Comparison of ENCODE assay signal across 15 cellular contexts in the genomic region with DNA sequence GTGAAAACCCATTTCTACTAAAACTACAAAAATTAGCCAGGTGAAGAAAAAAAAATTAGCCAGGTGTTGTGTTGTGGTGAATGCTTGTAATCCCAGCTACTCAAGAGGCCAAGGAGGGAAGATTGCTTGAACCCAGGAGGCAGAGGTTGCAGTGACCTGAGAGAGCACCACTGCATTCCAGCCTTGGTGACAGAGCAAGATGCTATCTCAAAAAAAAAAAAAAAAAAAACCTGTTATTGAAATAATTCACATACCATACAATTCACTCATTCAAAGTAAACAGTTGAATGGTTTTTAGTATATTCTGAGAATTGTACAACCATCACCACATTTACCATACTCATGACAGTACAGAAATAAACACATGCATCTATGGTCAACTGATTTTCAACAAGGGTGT. TPM values are rescaled to one million over a fixed set of nuclear protein-coding genes. Genes with fewer than 3 reads are reported as not detected.
A peak's percentile ranks its signal among the peaks of the same experiment; 100 is the strongest.
DNase-seq lines count a peak whose midpoint lies in the region; ATAC-seq and TF ChIP-seq lines count a peak whose summit lies in the region.
"Had no signal": no experiment of that assay in that cellular context is flagged by ENCODE, and none has a peak within 500 bp of the region (broad histone marks: within the 10 kb centered on the region; RNA-seq: fewer than 3 reads in every experiment).

No MANE protein-coding gene starts in this region.

- H3K9ac ChIP-seq in mammary epithelial cell (ENCODE audit: insufficient read depth, low read length) = no peak overlapping the region

- no peak for TF ChIP-seq CTCF in mammary epithelial cell (conservative IDR thresholded peaks at IDR 0.05 in 1 of 2, IDR thresholded peaks at IDR 0.05 in 1 of 2; ENCODE audit: extremely low read depth in 1 of 2, insufficient read depth in 1 of 2, low read depth in 1 of 2, low read length in 2 of 2)
- no peak for TF ChIP-seq CTCF in osteoblast (IDR thresholded peaks at IDR 0.05; ENCODE audit: extremely low read depth, low read depth, low read length)
- TF ChIP-seq CTCF in Peyer's patch (IDR thresholded peaks at IDR 0.05) = no peak

- H3K27me3 ChIP-seq in MG63 = no peaks in the 10 kb centered on the region
- no peaks in the 10 kb centered on the region for H3K27me3 ChIP-seq in mammary epithelial cell (ENCODE audit: insufficient read depth, low read length)
- no peaks in the 10 kb centered on the region for H3K27me3 ChIP-seq in osteoblast (ENCODE audit: insufficient read depth, low read length)
- no peaks in the 10 kb centered on the region for H3K27me3 ChIP-seq in Peyer's patch
- H3K27me3 ChIP-seq: hepatocyte, pancreas, spleen had no signal

- dilution Hi-C loops in mammary epithelial cell (cut with HindIII; ENCODE audit: low sequenced_read_pairs) = no loop called here

- BruUV-seq in mammary epithelial cell (replicated peaks; lab: Mats Ljungman, UMichigan) = no TSS peak

- DNase-seq in EH (ENCODE audit: low read depth) = peak; percentile 89
- DNase-seq in MG63 = peak; percentile 17
- DNase-seq in mammary epithelial cell = peak; percentile 46
- DNase-seq in osteoblast (ENCODE audit: insufficient read length, low spot score, missing footprints) = no peak
- no peak for DNase-seq in left cardiac atrium
- DNase-seq in Peyer's patch = no peak
- no peak for DNase-seq in NCI-H446 (lab: John Stamatoyannopoulos, UW)
- DNase-seq: activated CD4-positive, alpha-beta T cell treated with anti-CD3 and anti-CD28 coated beads, Interleukin-2, amount 10 ng/mL, durations not matched to agents 7 days and 5 days; activated naive CD8-positive, alpha-beta T cell treated with anti-CD3 and anti-CD28 coated beads, Interleukin-2, amount 50 U/mL, for 24 hours; CD4-positive, CD25-positive, alpha-beta regulatory T cell; NK-92 treated with Interleukin-12 subunit alpha and Interleukin-12 subunit beta, amount 100 ng/mL, for 24 hours; pancreas; spleen had no signal

- in situ Hi-C loops in mammary epithelial cell (cut with MboI; ENCODE audit: low sequenced_read_pairs in 2 of 2) = no loop called here

- TF ChIP-seq POLR2A in Peyer's patch (IDR thresholded peaks at IDR 0.05) = no peak

- H3K36me3 ChIP-seq in MG63 (no peaks in the 10 kb centered on the region), mammary epithelial cell (ENCODE audit: insufficient read depth, low read length) (no peaks in the 10 kb centered on the region), osteoblast (ENCODE audit: insufficient read depth, low read length) (no peaks in the 10 kb centered on the region), Peyer's patch (no peaks in the 10 kb centered on the region)
- H3K36me3 ChIP-seq: pancreas, spleen had no signal

- H3K79me2 ChIP-seq in mammary epithelial cell (ENCODE audit: insufficient read depth, low read length) = peaks cover 78% of the 10 kb centered on the region
- H3K79me2 ChIP-seq in osteoblast (ENCODE audit: insufficient read depth, low read length) = peaks cover 54% of the 10 kb centered on the region

- H3K4me2 ChIP-seq in mammary epithelial cell (ENCODE audit: insufficient read depth, low read depth, low read length) = peak overlapping the region; percentile 23
- no peak overlapping the region for H3K4me2 ChIP-seq in osteoblast (ENCODE audit: insufficient read depth, low read length)
- H3K4me2 ChIP-seq: hepatocyte had no signal

- H3K27ac ChIP-seq in mammary epithelial cell (ENCODE audit: insufficient read depth, low read depth, low read length) = no peak overlapping the region
- peak overlapping the region; percentile 65 for H3K27ac ChIP-seq in osteoblast (ENCODE audit: low read depth, low read length)
- no peak overlapping the region for H3K27ac ChIP-seq in Peyer's patch
- H3K27ac ChIP-seq: hepatocyte, pancreas, spleen had no signal

- H3K4me3 ChIP-seq in MG63 (no peak overlapping the region), mammary epithelial cell (replicated peaks in 1 of 3; ENCODE audit: insufficient read depth in 1 of 3, low read depth in 2 of 3, low read length in 3 of 3) (no peak overlapping the region), osteoblast (ENCODE audit: insufficient read depth, low read length) (no peak overlapping the region), Peyer's patch (no peak overlapping the region)
- H3K4me3 ChIP-seq: hepatocyte, pancreas, spleen had no signal

- ATAC-seq in HG03135 (IDR thresholded peaks at IDR 0.05; ENCODE audit: unreplicated experiment) (no peak), left cardiac atrium (no peak)
- ATAC-seq: activated naive CD8-positive, alpha-beta T cell treated with anti-CD3 and anti-CD28 coated beads, Interleukin-2, amount 50 U/mL, for 24 hours; pancreas had no signal

- intact Hi-C loops in mammary epithelial cell (cut with micrococcal nuclease) (no loop called here), left cardiac atrium (cut with DNase I) (no loop called here)

- H3K4me1 ChIP-seq in mammary epithelial cell (ENCODE audit: insufficient read depth, low read length) (peaks cover 15% of the 10 kb centered on the region), osteoblast (ENCODE audit: insufficient read depth, low read length) (peaks cover 35% of the 10 kb centered on the region), Peyer's patch (peaks cover 0 to 2% (median 0%) of the 10 kb centered on the region in 4 donors)

- H3K9me3 ChIP-seq in MG63 (no peaks in the 10 kb centered on the region), mammary epithelial cell (replicated peaks; ENCODE audit: insufficient read depth, low read length) (no peaks in the 10 kb centered on the region), osteoblast (ENCODE audit: low read depth, low read length) (no peaks in the 10 kb centered on the region), Peyer's patch (no peaks in the 10 kb centered on the region)
- H3K9me3 ChIP-seq: pancreas, spleen had no signal

- no peak overlapping the region for H2AFZ ChIP-seq in mammary epithelial cell (ENCODE audit: low read depth, low read length)
- no peak overlapping the region for H2AFZ ChIP-seq in osteoblast (ENCODE audit: low read length)
- H2AFZ ChIP-seq: hepatocyte had no signal

- CTCF ChIA-PET in mammary epithelial cell (lab: Charles Lee; ENCODE audit: low non-redundant PET) = no interaction called here

- H4K20me1 ChIP-seq in mammary epithelial cell (ENCODE audit: insufficient read depth, low read length) = no peaks in the 10 kb centered on the region
- H4K20me1 ChIP-seq in osteoblast (ENCODE audit: insufficient read depth, low read length) = no peaks in the 10 kb centered on the region

RNA-seq across cellular contexts. Expression of a gene that starts 31.0 kb away (rescaled TPM):
- 8.2 and 16.2 TPM in 2 replicates for total RNA-seq in MG63 (2014; rRNA removed; shearing (Covaris generic); ENCODE audit: low replicate concordance)
- total RNA-seq in mammary epithelial cell (10 to 100 TPM; 12.8 to 32.0 TPM), osteoblast (19.9 and 20.6 TPM in 2 replicates), left cardiac atrium (10 to 100 TPM; 16.7 to 17.5 TPM), Peyer's patch (10 to 100 TPM; 10.7 to 32.7 (median 16.4) TPM)
- 17.6 TPM for polyA plus RNA-seq in mammary epithelial cell
- polyA minus RNA-seq in mammary epithelial cell = 60.2 TPM

RNA-seq across cellular contexts. Expression of a gene that starts 44.9 kb away (rescaled TPM):
- total RNA-seq in MG63 (2014; rRNA removed; shearing (Covaris generic); ENCODE audit: low replicate concordance) = 5.4 and 12.9 TPM in 2 replicates
- 10 to 100 TPM; 26.5 to 64.8 TPM for total RNA-seq in mammary epithelial cell
- 41.8 TPM for polyA plus RNA-seq in mammary epithelial cell
- 90.8 TPM for polyA minus RNA-seq in mammary epithelial cell
- total RNA-seq in osteoblast = 14.8 and 21.5 TPM in 2 replicates
- total RNA-seq in left cardiac atrium = 10 to 100 TPM; 35.7 to 42.9 TPM
- total RNA-seq in Peyer's patch = 100 to 1,000 TPM in 2 of 4 donors, 10 to 100 TPM in 2; 32.9 to 127 (median 102) TPM

Comparison
In these comparisons a context has a peak if more than half of its experiments do, and no peak if none do; other contexts are left out.
1. DNase-seq: peak in EH (single experiment), MG63 (single experiment) and mammary epithelial cell (single experiment); none in osteoblast (single experiment), left cardiac atrium (single experiment), Peyer's patch (0 of 3) and NCI-H446 (0 of 2).